Comparison of ENCODE assay signal across 10 cellular contexts in the genomic region with DNA sequence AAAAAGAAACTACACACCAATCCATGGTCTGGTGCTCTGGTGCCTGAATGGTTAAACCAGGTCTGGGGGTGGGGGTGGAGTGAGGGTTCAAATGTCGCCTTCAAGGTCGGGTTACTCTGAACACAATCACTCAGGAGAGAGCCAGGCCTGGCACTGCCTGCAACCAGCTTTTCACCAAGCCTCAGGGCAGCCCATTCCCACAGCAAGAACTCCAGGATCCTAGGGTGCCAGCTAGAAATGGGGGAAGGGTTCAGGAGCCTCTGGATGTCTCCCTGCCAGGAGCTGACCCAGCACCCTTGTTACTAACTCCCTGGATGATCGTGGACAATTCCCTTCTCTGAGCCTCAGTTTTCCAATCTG. TPM values are rescaled to one million over a fixed set of nuclear protein-coding genes. Genes with fewer than 3 reads are reported as not detected.
DNase-seq lines count a peak whose midpoint lies in the region; ATAC-seq, FAIRE-seq and TF ChIP-seq lines count a peak whose summit lies in the region.
"Had no signal": no experiment of that assay in that cellular context is flagged by ENCODE, and none has a peak within 500 bp of the region (broad histone marks: within the 10 kb centered on the region; RNA-seq: fewer than 3 reads in every experiment).

No MANE protein-coding gene starts in this region.

- H3K4me3 Mint-ChIP-seq in brain: peak overlapping the region in 3 of 5 experiments; percentile 48 to 71 (median 61)

- H3K79me2 ChIP-seq in HCT116 (ENCODE audit: insufficient read depth, low read length): peaks cover 100% of the 10 kb centered on the region

- no peak for TF ChIP-seq RAD21 in HCT116 (IDR thresholded peaks at IDR 0.05; ENCODE audit: low read depth)

- TF ChIP-seq POLR2A in HCT116 (IDR thresholded peaks at IDR 0.05; ENCODE audit: borderline replicate concordance, extremely low read depth, insufficient read depth, insufficient read length) (no peak), lower leg skin (IDR thresholded peaks at IDR 0.05) (no peak)

- no peaks in the 10 kb centered on the region for H3K36me3 Mint-ChIP-seq in brain

- no peak for TF ChIP-seq CTCF in HCT116 (IDR thresholded peaks at IDR 0.05 in 2 of 3, conservative IDR thresholded peaks at IDR 0.05 in 1 of 3; ENCODE audit: borderline replicate concordance in 1 of 3, insufficient read depth in 1 of 3, low read depth in 2 of 3, low read length in 2 of 3)
- TF ChIP-seq CTCF in brain (conservative IDR thresholded peaks at IDR 0.05): no peak
- TF ChIP-seq CTCF in kidney (IDR thresholded peaks at IDR 0.05; ENCODE audit: borderline replicate concordance, extremely low read depth, insufficient read depth): no peak
- TF ChIP-seq CTCF in lower leg skin (IDR thresholded peaks at IDR 0.05): no peak

- 45 to 48% methylated on average over 3 of the region's 3 CpGs for WGBS in lower leg skin, 2 donors

- FAIRE-seq in kidney (lab: Jason Lieb, UNC): no peak

- peaks cover 9% of the 10 kb centered on the region for H3K27me3 Mint-ChIP-seq in brain

- RAD21 ChIA-PET in HCT116 (lab: Charles Lee; ENCODE audit: low non-redundant PET in 1 of 2, low total read pairs in 2 of 2, uncharacterized antibody in 2 of 2, unreplicated experiment in 2 of 2): no interaction called here

- peak overlapping the region; percentile 82 for H3K27ac ChIP-seq in HCT116 (ENCODE audit: low read depth, low read length)
- H3K27ac ChIP-seq in kidney (ENCODE audit: low read depth in 2 of 2, low read length in 2 of 2): peak overlapping the region; percentile 96 to 99
- H3K27ac ChIP-seq in skeletal muscle tissue (ENCODE audit: low read depth, low read length): peak overlapping the region; percentile 96

- ATAC-seq in HCT116 (no peak), GM19324 (IDR thresholded peaks at IDR 0.05; ENCODE audit: low FRiP score, unreplicated experiment) (no peak)

- no peak for DNase-seq in HCT116 (ENCODE audit: low read depth, low spot score)
- DNase-seq in kidney: no peak
- DNase-seq in iPS-NIHi7 (ENCODE audit: extremely low spot score): no peak
- DNase-seq in cerebellar cortex (ENCODE audit: low spot score): no peak
- no peak for DNase-seq in lower leg skin (ENCODE audit: low spot score in 2 of 2)
- DNase-seq: activated CD8-positive, alpha-beta memory T cell treated with anti-CD3 and anti-CD28 coated beads, Interleukin-2, amount 50 U/mL, for 48 hours had no signal

- H3K27me3 ChIP-seq in HCT116 (ENCODE audit: insufficient read depth, low read length) (no peaks in the 10 kb centered on the region), skeletal muscle tissue (ENCODE audit: control insufficient read depth in 3 of 3, insufficient read depth in 3 of 3, low read length in 3 of 3) (no peaks in the 10 kb centered on the region)

- intact Hi-C loops in HCT116 (cut with micrococcal nuclease) (no loop called here), kidney (cut with DNase I) (no loop called here), lower leg skin (cut with DNase I; ENCODE audit: low total_unique reads) (no loop called here)

- peak overlapping the region; percentile 91 for H3K4me2 ChIP-seq in HCT116 (ENCODE audit: low read length)

- no peak overlapping the region for H2AFZ ChIP-seq in HCT116 (ENCODE audit: low read depth, low read length, poor library complexity, severe bottlenecking)

- H3K4me3 ChIP-seq in HCT116 (replicated peaks in 1 of 2; ENCODE audit: low read depth in 1 of 2, low read length in 2 of 2) (peak overlapping the region; percentile 4 to 82; a peak in 1 of 4 replicates), kidney (ENCODE audit: low read length in 2 of 2) (peak overlapping the region; percentile 66 to 85), skeletal muscle tissue (ENCODE audit: low read length in 3 of 3) (peak overlapping the region; percentile 56 to 68 (median 60)), lower leg skin (ENCODE audit: low read depth, poor library complexity, severe bottlenecking) (no peak overlapping the region)

- H3K4me1 ChIP-seq in HCT116 (ENCODE audit: control insufficient read depth in 1 of 2, insufficient read depth in 2 of 2, low read length in 2 of 2) (peaks cover 97 to 100% of the 10 kb centered on the region in 2 experiments), kidney (ENCODE audit: control insufficient read depth in 1 of 2, insufficient read depth in 1 of 2, low read depth in 1 of 2, low read length in 2 of 2) (peaks cover 63 to 72% of the 10 kb centered on the region in 2 donors), skeletal muscle tissue (ENCODE audit: control insufficient read depth in 3 of 3, insufficient read depth in 3 of 3, low read length in 3 of 3) (peaks cover 98 to 99% (median 98%) of the 10 kb centered on the region in 3 donors)

- H3K9ac ChIP-seq in HCT116 (ENCODE audit: low read length): peak overlapping the region; percentile 80
- peak overlapping the region; percentile 52 to 100 for H3K9ac ChIP-seq in kidney (ENCODE audit: low read length in 2 of 2)
- H3K9ac ChIP-seq in skeletal muscle tissue (ENCODE audit: low read depth in 1 of 3, low read length in 3 of 3): peak overlapping the region; percentile 72 to 98 (median 84)

- no TSS peak for BruUV-seq in HCT116 (replicated peaks; lab: Mats Ljungman, UMichigan)

- CTCF ChIA-PET in HCT116 (lab: Charles Lee): interaction anchor here (1.0 kb wide), 1 partner anchor 32 kb away, joined by 3 read pairs; no protein-coding TSS in a partner anchor

- H3K4me1 Mint-ChIP-seq in brain: peaks cover 71% of the 10 kb centered on the region

- H3K36me3 ChIP-seq in HCT116 (ENCODE audit: control insufficient read depth in 1 of 2, insufficient read depth in 2 of 2, low read length in 2 of 2): peaks cover 0 to 13% of the 10 kb centered on the region in 2 experiments; a peak in 1 of 4 replicates
- H3K36me3 ChIP-seq in kidney (ENCODE audit: control insufficient read depth in 1 of 2, insufficient read depth in 2 of 2, low read length in 2 of 2): peaks cover 0 to 19% of the 10 kb centered on the region in 2 donors
- peaks cover 4 to 7% (median 5%) of the 10 kb centered on the region in 3 donors for H3K36me3 ChIP-seq in skeletal muscle tissue (ENCODE audit: control insufficient read depth in 3 of 3, insufficient read depth in 3 of 3, low read length in 3 of 3)

- H3K27ac Mint-ChIP-seq in brain: peak overlapping the region in 4 of 5 experiments; percentile 76 to 93 (median 86)

- POLR2A ChIA-PET in HCT116 (lab: Charles Lee): interaction anchor here (0.6 to 2.1 kb wide), 5 partner anchors 9 to 21 kb away, joined by 4 to 7 read pairs (median 4); partner anchors contain the start of gene SYS1

- H3K9me2 ChIP-seq in HCT116 (ENCODE audit: insufficient read depth): no peaks in the 10 kb centered on the region

- no peaks in the 10 kb centered on the region for H3K9me3 ChIP-seq in HCT116 (ENCODE audit: control insufficient read depth in 1 of 2, insufficient read depth in 1 of 2, low read depth in 1 of 2, low read length in 2 of 2)
- H3K9me3 ChIP-seq in kidney (ENCODE audit: control insufficient read depth in 1 of 2, low read length in 2 of 2): no peaks in the 10 kb centered on the region
- no peaks in the 10 kb centered on the region for H3K9me3 ChIP-seq in skeletal muscle tissue (ENCODE audit: control insufficient read depth in 3 of 3, low read length in 3 of 3)

- no peaks in the 10 kb centered on the region for H4K20me1 ChIP-seq in HCT116 (ENCODE audit: insufficient read depth)

- no peaks in the 10 kb centered on the region for H3K9me3 Mint-ChIP-seq in brain

TF ChIP-seq in HCT116, 20 proteins besides CTCF, POLR2A, EP300 and RAD21 (continues in another document):
- TF ChIP-seq ZNF274 (IDR thresholded peaks at IDR 0.05; ENCODE audit: low read depth, low read length): no peak

RNA-seq across cellular contexts. Expression of gene SDC4, which starts 6.7 kb away (rescaled TPM):
- total RNA-seq in HCT116 (2021; ENCODE audit: unreplicated experiment) (100 TPM), kidney (397 TPM), skeletal muscle tissue (4.2 TPM), lower leg skin (100 to 1,000 TPM; 226 to 317 (median 278) TPM)
- polyA plus RNA-seq in HCT116 (2012): 115 and 117 TPM in 2 replicates
- polyA plus RNA-seq in brain (ENCODE audit: insufficient read depth, low read depth, low replicate concordance) (63.5 TPM), kidney (ENCODE audit: insufficient read depth, low read depth, low replicate concordance) (242 TPM)

RNA-seq across cellular contexts. Expression of gene SYS1, which starts 21.4 kb away (rescaled TPM):
- total RNA-seq in HCT116 (2021; ENCODE audit: unreplicated experiment): 20.5 TPM
- 21.2 and 26.3 TPM in 2 replicates for polyA plus RNA-seq in HCT116 (2012)
- polyA plus RNA-seq in brain (ENCODE audit: insufficient read depth, low read depth, low replicate concordance): 34.6 TPM
- 38.7 TPM for total RNA-seq in kidney
- 39.8 TPM for polyA plus RNA-seq in kidney (ENCODE audit: insufficient read depth, low read depth, low replicate concordance)
- total RNA-seq in skeletal muscle tissue: 13.6 TPM
- 10 to 100 TPM; 27.3 to 46.6 (median 36.0) TPM for total RNA-seq in lower leg skin

RNA-seq across cellular contexts. Expression of gene MATN4, which starts 33.5 kb away (rescaled TPM):
- total RNA-seq in HCT116 (2021; ENCODE audit: unreplicated experiment) (0.64 TPM), kidney (0.19 TPM), skeletal muscle tissue (0.52 TPM), lower leg skin (1 to 10 TPM in 2 of 4 donors, under 1 TPM in 2; 0.61 to 4.5 (median 1.8) TPM)
- polyA plus RNA-seq in HCT116 (2012): 0.61 and 0.62 TPM in 2 replicates
- polyA plus RNA-seq in brain (ENCODE audit: insufficient read depth, low read depth, low replicate concordance) (0.20 TPM), kidney (ENCODE audit: insufficient read depth, low read depth, low replicate concordance) (0.19 TPM)
- total RNA-seq: pulmonary artery endothelial cell had no signal

RNA-seq across cellular contexts. Expression of gene RBPJL, which starts 34.9 kb away (rescaled TPM):
- total RNA-seq in HCT116 (2021; ENCODE audit: unreplicated experiment) (not detected), kidney (not detected), skeletal muscle tissue (not detected), lower leg skin (not detected)
- polyA plus RNA-seq in HCT116 (2012): 0.05 and 0.08 TPM in 2 replicates
- polyA plus RNA-seq in brain (ENCODE audit: insufficient read depth, low read depth, low replicate concordance) (not detected), kidney (ENCODE audit: insufficient read depth, low read depth, low replicate concordance) (not detected)
- total RNA-seq: pulmonary artery endothelial cell had no signal

RNA-seq across cellular contexts. Expression of gene TP53TG5, which starts 36.6 kb away (rescaled TPM):
- total RNA-seq in HCT116 (2021; ENCODE audit: unreplicated experiment): 0.76 TPM
- 0.34 and 0.64 TPM in 2 replicates for polyA plus RNA-seq in HCT116 (2012)
- polyA plus RNA-seq in brain (ENCODE audit: insufficient read depth, low read depth, low replicate concordance): 4.8 TPM
- total RNA-seq in kidney: not detected
- not detected for polyA plus RNA-seq in kidney (ENCODE audit: insufficient read depth, low read depth, low replicate concordance)
- not detected for total RNA-seq in skeletal muscle tissue
- not detected for total RNA-seq in lower leg skin
- total RNA-seq: pulmonary artery endothelial cell had no signal

Comparison
In these comparisons a context has a peak if more than half of its experiments do, and no peak if none do; other contexts are left out.
1. RNA of gene SDC4, which starts 6.7 kb away (total RNA-seq): 397 TPM in kidney (single experiment), 226 to 317 TPM in lower leg skin and 100 TPM in HCT116 (single experiment); 4.2 TPM in skeletal muscle tissue (single experiment); every median in the first group is over 10 times any median in the second.
2. Peak in every context shown above with its lines, with median percentiles within 50 percentile points of each other: H3K27ac ChIP-seq and H3K9ac ChIP-seq.